22 cellular contexts compared by ENCODE assay signal in genomic region chr12:117261267-117261666, GRCh38.
DNase-seq lines count a peak whose midpoint lies in the region; ATAC-seq and TF ChIP-seq lines count a peak whose summit lies in the region.
"Had no signal": no experiment of that assay in that cellular context is flagged by ENCODE, and none has a peak within 500 bp of the region (broad histone marks: within the 10 kb centered on the region; RNA-seq: fewer than 3 reads in every experiment).

No MANE protein-coding gene starts in this region.

- in situ Hi-C loops in ACHN (cut with HindIII; ENCODE audit: low pct_ligation_motif_present, low pct_unique_long_range_greater_than_20kb, low sequenced_read_pairs): no loop called here

- H3K9me3 ChIP-seq in BE2C: no peaks in the 10 kb centered on the region
- H3K9me3 ChIP-seq: lower lobe of right lung, pancreas, stomach had no signal

- no peak for TF ChIP-seq CTCF in BE2C (IDR thresholded peaks at IDR 0.05; ENCODE audit: low read depth, low read length)

- no peaks in the 10 kb centered on the region for H3K36me3 ChIP-seq in BE2C
- H3K36me3 ChIP-seq: lower lobe of right lung, pancreas, stomach had no signal

- no peak overlapping the region for H3K4me3 ChIP-seq in BE2C (ENCODE audit: low read depth, low read length)
- H3K4me3 ChIP-seq: coronary artery, lower lobe of right lung, pancreas, stomach had no signal

- ATAC-seq in GM19395 (IDR thresholded peaks at IDR 0.05; ENCODE audit: unreplicated experiment): no peak
- ATAC-seq: CD8-positive, alpha-beta T cell; lower lobe of right lung; pancreas; sciatic nerve; T-cell had no signal

- no peaks in the 10 kb centered on the region for H3K27me3 ChIP-seq in BE2C
- H3K27me3 ChIP-seq: pancreas, stomach had no signal

- DNase-seq in ACHN (peak; percentile 20), HS-27A (ENCODE audit: low read depth) (peak; percentile 14), SW480 (ENCODE audit: low spot score) (peak; percentile 66), foreskin melanocyte (peak; percentile 10), middle frontal gyrus (ENCODE audit: extremely low spot score, low spot score) (no peak), NCI-H187 (lab: John Stamatoyannopoulos, UW) (no peak), BE2C (no peak)
- DNase-seq: activated naive CD4-positive, alpha-beta T cell treated with Interleukin-2 at 50 U/mL for 16 hours; aorta; CD8-positive, alpha-beta T cell; Kasumi-1; lower lobe of right lung; NCI-H146; NCI-H345; NK-92 treated with Interleukin-12 subunit alpha and Interleukin-12 subunit beta, amount 100 ng/mL, for 24 hours; pancreas; stimulated activated CD4-positive, alpha-beta T cell treated with anti-CD3 and anti-CD28 coated beads, Interleukin-2, amount 100 ng/mL, for 24 hours; stomach; T-cell had no signal

- no peaks in the 10 kb centered on the region for H3K4me1 ChIP-seq in BE2C
- H3K4me1 ChIP-seq: lower lobe of right lung, pancreas, stomach had no signal

Comparison
In these comparisons a context has a peak if more than half of its experiments do, and no peak if none do; other contexts are left out.
1. DNase-seq: peak in ACHN (single experiment), HS-27A (single experiment), SW480 (single experiment) and foreskin melanocyte (single experiment); none in middle frontal gyrus (single experiment), NCI-H187 (0 of 2) and BE2C (single experiment).